In the genomic region with DNA sequence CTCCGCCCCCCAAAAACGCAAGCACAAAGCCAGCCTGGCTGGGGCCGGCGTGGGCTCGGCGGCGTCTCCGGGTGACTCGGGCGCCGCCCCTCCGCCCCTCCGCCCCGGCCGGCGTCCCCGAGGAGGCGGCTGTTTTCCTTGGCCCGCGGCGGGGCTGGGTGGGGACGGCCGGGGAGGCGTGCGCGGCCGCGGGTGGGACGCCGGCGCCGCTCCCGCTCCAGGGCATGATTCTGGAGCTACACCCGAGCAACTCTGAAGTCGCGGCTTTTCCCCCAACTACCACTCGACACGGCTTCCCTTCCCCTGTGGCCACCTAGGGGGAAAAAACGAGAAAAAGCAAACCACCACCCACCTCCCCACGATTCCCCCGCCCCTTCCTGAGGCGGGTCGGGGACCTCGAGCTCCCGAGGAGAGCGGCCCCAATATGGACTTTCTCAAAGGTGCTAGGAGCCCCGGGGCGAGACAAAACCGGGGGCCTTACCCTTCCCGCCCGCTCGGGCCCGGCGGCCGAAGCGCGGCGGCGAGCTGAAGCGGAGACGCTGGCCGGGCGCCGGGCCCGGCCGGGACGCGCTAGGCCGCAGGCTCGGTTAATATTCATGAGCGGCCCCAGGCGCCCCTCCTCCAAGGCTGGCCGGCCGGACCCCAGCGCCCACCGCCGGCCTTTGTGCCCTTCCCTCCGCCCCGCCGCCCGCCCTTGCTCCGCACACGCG, we compare ENCODE assay signal across 8 cellular contexts. TPM values are rescaled to one million over a fixed set of nuclear protein-coding genes. Genes with fewer than 3 reads are reported as not detected.
A peak's percentile ranks its signal among the peaks of the same experiment; 100 is the strongest.
DNase-seq lines count a peak whose midpoint lies in the region; FAIRE-seq and TF ChIP-seq lines count a peak whose summit lies in the region.

No MANE protein-coding gene starts in this region.

- no peak for TF ChIP-seq POLR2A in GM12891 (IDR thresholded peaks at IDR 0.05; ENCODE audit: low read depth, low read length)
- TF ChIP-seq POLR2A in NB4 (IDR thresholded peaks at IDR 0.05; ENCODE audit: extremely low read depth, insufficient read length), result no peak

- DNase-seq in GM12891 (ENCODE audit: insufficient read length, low spot score) (peak; percentile 52), HCEC 1CT (peak; percentile 40), NB4 (ENCODE audit: low read depth) (peak; percentile 57), activated T-cell treated with anti-CD3 and anti-CD28 coated beads for 24 hours (ENCODE audit: low read depth) (peak; percentile 36), epithelial cell of proximal tubule (ENCODE audit: low read depth) (no peak), stromal cell of bone marrow (ENCODE audit: low read depth) (peak; percentile 28), SKM-1 (lab: John Stamatoyannopoulos, UW; ENCODE audit: unreplicated experiment) (no peak)

- H3K4me1 ChIP-seq in muscle layer of duodenum (ENCODE audit: control insufficient read depth in 1 of 2, insufficient read depth in 2 of 2, low read length in 2 of 2), result peaks cover 22 to 33% of the 10 kb centered on the region in 2 donors

- H3K4me3 ChIP-seq in NB4 (ENCODE audit: low read depth, low read length) (peak overlapping the region; percentile 70), epithelial cell of proximal tubule (ENCODE audit: low read depth, low read length) (peak overlapping the region; percentile 85), muscle layer of duodenum (ENCODE audit: low read depth in 1 of 2, low read length in 2 of 2) (peak overlapping the region; percentile 80 to 86)

- H3K27me3 ChIP-seq in muscle layer of duodenum (ENCODE audit: low read depth, low read length), result no peaks in the 10 kb centered on the region

- no peaks in the 10 kb centered on the region for H3K36me3 ChIP-seq in muscle layer of duodenum (ENCODE audit: control insufficient read depth in 1 of 2, insufficient read depth in 2 of 2, low read length in 2 of 2)

- H3K9me3 ChIP-seq in muscle layer of duodenum (ENCODE audit: control insufficient read depth in 1 of 2, low read length in 2 of 2), result no peaks in the 10 kb centered on the region

- peak overlapping the region; percentile 86 for H3K27ac ChIP-seq in muscle layer of duodenum (ENCODE audit: low read length)

- no peak for FAIRE-seq in GM12891 (lab: Jason Lieb, UNC)

- TF ChIP-seq CTCF in NB4 (IDR thresholded peaks at IDR 0.05; ENCODE audit: low read depth, low read length) (no peak), epithelial cell of proximal tubule (conservative IDR thresholded peaks at IDR 0.05; ENCODE audit: low read depth, low read length) (no peak)

TF ChIP-seq in GM12891, 5 proteins besides CTCF, POLR2A, EP300 and RAD21:
- no peak for TF ChIP-seq POU2F2 (IDR thresholded peaks at IDR 0.05; ENCODE audit: low read depth, low read length)
- TF ChIP-seq SPI1 (IDR thresholded peaks at IDR 0.05; ENCODE audit: low read depth, low read length), result no peak
- no peak for TF ChIP-seq PAX5 (IDR thresholded peaks at IDR 0.05; ENCODE audit: insufficient read depth, low read length, severe bottlenecking)
- TF ChIP-seq POLR2AphosphoS5 (IDR thresholded peaks at IDR 0.05; ENCODE audit: low read depth, low read length), result no peak
- no peak for TF ChIP-seq TAF1 (IDR thresholded peaks at IDR 0.05; ENCODE audit: low read depth, low read length)

RNA-seq across cellular contexts. Expression of a gene that starts 0.9 kb away (rescaled TPM):
- polyA plus RNA-seq in GM12891 (2012; ENCODE audit: low read depth, missing spikeins), result 7.2 TPM
- 39.9 and 46.8 TPM in 2 replicates for total RNA-seq in epithelial cell of proximal tubule

Comparison
In these comparisons a context has a peak if more than half of its experiments do, and no peak if none do; other contexts are left out.
1. DNase-seq: peak in GM12891 (single experiment), HCEC 1CT (single experiment), NB4 (single experiment), activated T-cell treated with anti-CD3 and anti-CD28 coated beads for 24 hours (single experiment) and stromal cell of bone marrow (single experiment); none in epithelial cell of proximal tubule (single experiment) and SKM-1 (single experiment).
2. Peak in every context shown above with its lines, with median percentiles within 50 percentile points of each other: H3K4me3 ChIP-seq.